ENCODE assay signal across 15 cellular contexts in genomic region chr13:102856603-102857002, GRCh38. TPM values are rescaled to one million over a fixed set of nuclear protein-coding genes. Genes with fewer than 3 reads are reported as not detected.
DNase-seq lines count a peak whose midpoint lies in the region; ATAC-seq, FAIRE-seq and TF ChIP-seq lines count a peak whose summit lies in the region.
"Had no signal": no experiment of that assay in that cellular context is flagged by ENCODE, and none has a peak within 500 bp of the region (broad histone marks: within the 10 kb centered on the region; RNA-seq: fewer than 3 reads in every experiment).

No MANE protein-coding gene starts in this region.

- no peak for ATAC-seq in natural killer cell
- no peak for ATAC-seq in natural killer cell treated with Interleukin-12 subunit alpha and Interleukin-12 subunit beta and Interleukin-15 and Interleukin-18, amount 100 ng/mL, for 72 hours
- ATAC-seq in right cardiac atrium: peak; percentile 72
- peak; percentile 57 for ATAC-seq in upper lobe of right lung
- ATAC-seq: activated CD8-positive, alpha-beta T cell treated with anti-CD3 and anti-CD28 coated beads, Interleukin-2, amount 10 ng/mL, durations not matched to agents 7 days and 5 days; activated T-helper 17 cell treated with anti-CD3 and anti-CD28 coated beads, Interleukin-2, amount 50 U/mL, for 72 hours had no signal

- intact Hi-C loops in natural killer cell (cut with micrococcal nuclease) (no loop called here), right cardiac atrium (cut with DNase I) (no loop called here), upper lobe of right lung (cut with DNase I) (no loop called here)
- intact Hi-C loops in activated CD4-positive, alpha-beta memory T cell treated with anti-CD3 and anti-CD28 coated beads for 36 hours (cut with micrococcal nuclease): no loop called here

- H3K36me3 Mint-ChIP-seq in natural killer cell: peaks cover 34% of the 10 kb centered on the region
- H3K36me3 Mint-ChIP-seq in natural killer cell treated with Interleukin-12 subunit alpha and Interleukin-12 subunit beta and Interleukin-15 and Interleukin-18, amount 100 ng/mL, for 72 hours: peaks cover 34% of the 10 kb centered on the region
- H3K36me3 Mint-ChIP-seq in activated CD4-positive, alpha-beta memory T cell treated with anti-CD3 and anti-CD28 coated beads for 36 hours: peaks cover 49% of the 10 kb centered on the region

- H3K27me3 ChIP-seq in right cardiac atrium (ENCODE audit: control insufficient read depth, insufficient read depth) (no peaks in the 10 kb centered on the region), upper lobe of right lung (no peaks in the 10 kb centered on the region)

- POLR2A ChIA-PET in activated CD4-positive, alpha-beta memory T cell treated with anti-CD3 and anti-CD28 coated beads for 36 hours (lab: Charles Lee): no interaction called here

- DNase-seq in natural killer cell: no peak
- no peak for DNase-seq in natural killer cell treated with Interleukin-12 subunit alpha and Interleukin-12 subunit beta and Interleukin-15 and Interleukin-18, amount 100 ng/mL, for 72 hours (ENCODE audit: low spot score)
- DNase-seq in astrocyte of the spinal cord (ENCODE audit: low read depth, low spot score): peak; percentile 13
- peak; percentile 53 to 72 (median 66) for DNase-seq in right cardiac atrium
- peak; percentile 67 for DNase-seq in upper lobe of right lung
- no peak for DNase-seq in RCC 7860 (ENCODE audit: low spot score)
- no peak for DNase-seq in NCI-H345 treated with DMSO at 0.1 percent for 48 hours (lab: John Stamatoyannopoulos, UW; ENCODE audit: unreplicated experiment)
- DNase-seq in activated CD4-positive, alpha-beta memory T cell treated with anti-CD3 and anti-CD28 coated beads for 36 hours: no peak
- DNase-seq: activated CD8-positive, alpha-beta T cell treated with anti-CD3 and anti-CD28 coated beads, Interleukin-2, amount 10 ng/mL, durations not matched to agents 7 days and 5 days; islet precursor cell; NCI-H1436; NCI-H446 treated with DMSO at 0.1 percent for 48 hours; stimulated activated CD4-positive, alpha-beta T cell treated with anti-CD3 and anti-CD28 coated beads, Interleukin-15, amount 100 ng/mL, for 24 hours had no signal

- TF ChIP-seq CTCF in natural killer cell (IDR thresholded peaks at IDR 0.05): no peak
- no peak for TF ChIP-seq CTCF in astrocyte of the spinal cord (IDR thresholded peaks at IDR 0.05; ENCODE audit: low read depth, low read length)
- no peak for TF ChIP-seq CTCF in upper lobe of right lung (IDR thresholded peaks at IDR 0.05)

- no peaks in the 10 kb centered on the region for H3K27me3 Mint-ChIP-seq in natural killer cell (ENCODE audit: low read depth in 2 of 2)
- no peaks in the 10 kb centered on the region for H3K27me3 Mint-ChIP-seq in natural killer cell treated with Interleukin-12 subunit alpha and Interleukin-12 subunit beta and Interleukin-15 and Interleukin-18, amount 100 ng/mL, for 72 hours
- H3K27me3 Mint-ChIP-seq in activated CD4-positive, alpha-beta memory T cell treated with anti-CD3 and anti-CD28 coated beads for 36 hours: no peaks in the 10 kb centered on the region
- H3K27me3 Mint-ChIP-seq: activated T-helper 17 cell treated with anti-CD3 and anti-CD28 coated beads, Interleukin-2, amount 50 U/mL, for 72 hours; progenitor cell of endocrine pancreas had no signal

- CTCF ChIA-PET in activated CD4-positive, alpha-beta memory T cell treated with anti-CD3 and anti-CD28 coated beads for 36 hours (lab: Charles Lee): interaction anchor here (1.6 kb wide), 1 partner anchor 14 kb away, joined by 6 read pairs; no protein-coding TSS in a partner anchor

- no peak overlapping the region for H3K4me3 Mint-ChIP-seq in natural killer cell
- no peak overlapping the region for H3K4me3 Mint-ChIP-seq in natural killer cell treated with Interleukin-12 subunit alpha and Interleukin-12 subunit beta and Interleukin-15 and Interleukin-18, amount 100 ng/mL, for 72 hours
- H3K4me3 Mint-ChIP-seq in activated CD4-positive, alpha-beta memory T cell treated with anti-CD3 and anti-CD28 coated beads for 36 hours: no peak overlapping the region
- H3K4me3 Mint-ChIP-seq: activated CD8-positive, alpha-beta T cell treated with anti-CD3 and anti-CD28 coated beads, Interleukin-2, amount 10 ng/mL, durations not matched to agents 7 days and 5 days; activated T-helper 17 cell treated with anti-CD3 and anti-CD28 coated beads, Interleukin-2, amount 50 U/mL, for 72 hours had no signal

- peaks cover 99% of the 10 kb centered on the region for H3K36me3 ChIP-seq in upper lobe of right lung

- H3K9me3 ChIP-seq in right cardiac atrium (ENCODE audit: control insufficient read depth, low read length) (no peaks in the 10 kb centered on the region), upper lobe of right lung (no peaks in the 10 kb centered on the region)

- in situ Hi-C loops in astrocyte of the spinal cord (cut with HindIII; ENCODE audit: low sequenced_read_pairs): no loop called here

- 37% methylated on average over 5 of the region's 5 CpGs for WGBS in right cardiac atrium

- no peaks in the 10 kb centered on the region for H3K9me3 Mint-ChIP-seq in natural killer cell
- no peaks in the 10 kb centered on the region for H3K9me3 Mint-ChIP-seq in natural killer cell treated with Interleukin-12 subunit alpha and Interleukin-12 subunit beta and Interleukin-15 and Interleukin-18, amount 100 ng/mL, for 72 hours
- H3K9me3 Mint-ChIP-seq in activated CD4-positive, alpha-beta memory T cell treated with anti-CD3 and anti-CD28 coated beads for 36 hours: no peaks in the 10 kb centered on the region
- H3K9me3 Mint-ChIP-seq: activated T-helper 17 cell treated with anti-CD3 and anti-CD28 coated beads, Interleukin-2, amount 50 U/mL, for 72 hours had no signal

- peak overlapping the region; percentile 43 to 45 for H3K27ac Mint-ChIP-seq in natural killer cell
- H3K27ac Mint-ChIP-seq in natural killer cell treated with Interleukin-12 subunit alpha and Interleukin-12 subunit beta and Interleukin-15 and Interleukin-18, amount 100 ng/mL, for 72 hours: no peak overlapping the region
- no peak overlapping the region for H3K27ac Mint-ChIP-seq in activated CD4-positive, alpha-beta memory T cell treated with anti-CD3 and anti-CD28 coated beads for 36 hours
- H3K27ac Mint-ChIP-seq: activated CD8-positive, alpha-beta T cell treated with anti-CD3 and anti-CD28 coated beads, Interleukin-2, amount 10 ng/mL, durations not matched to agents 7 days and 5 days; progenitor cell of endocrine pancreas had no signal

- H3K4me1 Mint-ChIP-seq in natural killer cell: peaks cover 33 to 42% of the 10 kb centered on the region in 2 donors
- peaks cover 26 to 33% of the 10 kb centered on the region in 2 donors for H3K4me1 Mint-ChIP-seq in natural killer cell treated with Interleukin-12 subunit alpha and Interleukin-12 subunit beta and Interleukin-15 and Interleukin-18, amount 100 ng/mL, for 72 hours (ENCODE audit: low read depth in 2 of 2)
- peaks cover 16% of the 10 kb centered on the region for H3K4me1 Mint-ChIP-seq in activated CD4-positive, alpha-beta memory T cell treated with anti-CD3 and anti-CD28 coated beads for 36 hours (ENCODE audit: low read depth)

- H3K4me3 ChIP-seq in astrocyte of the spinal cord (ENCODE audit: low read depth, low read length): no peak overlapping the region
- H3K4me3 ChIP-seq in right cardiac atrium (ENCODE audit: low read length): no peak overlapping the region
- H3K4me3 ChIP-seq in upper lobe of right lung: no peak overlapping the region

- no peak for FAIRE-seq in RCC 7860 (lab: Jason Lieb, UNC)

- H3K4me1 ChIP-seq in right cardiac atrium (ENCODE audit: control insufficient read depth, insufficient read depth, low read length) (no peaks in the 10 kb centered on the region), upper lobe of right lung (no peaks in the 10 kb centered on the region)

- H3K27ac ChIP-seq in right cardiac atrium (ENCODE audit: low read length) (no peak overlapping the region), upper lobe of right lung (no peak overlapping the region)

RNA-seq across cellular contexts. Expression of gene ERCC5, which starts 10.8 kb away (rescaled TPM):
- 100 to 1,000 TPM; 110 to 127 (median 126) TPM for total RNA-seq in natural killer cell
- total RNA-seq in natural killer cell treated with Interleukin-12 subunit alpha and Interleukin-12 subunit beta and Interleukin-15 and Interleukin-18, amount 100 ng/mL, for 72 hours: 10 to 100 TPM; 66.5 to 71.0 TPM
- 10 to 100 TPM; 28.6 to 34.4 (median 30.6) TPM for total RNA-seq in right cardiac atrium
- polyA plus RNA-seq in right cardiac atrium: 28.4 TPM
- total RNA-seq in upper lobe of right lung: 50.7 TPM
- 10 to 100 TPM; 53.6 to 63.5 TPM for total RNA-seq in activated CD4-positive, alpha-beta memory T cell treated with anti-CD3 and anti-CD28 coated beads for 36 hours

RNA-seq across cellular contexts. Expression of gene BIVM, which starts 57.7 kb away (rescaled TPM):
- total RNA-seq in natural killer cell: 10 to 100 TPM; 16.7 to 31.6 (median 21.2) TPM
- 10 to 100 TPM; 14.5 to 23.4 TPM for total RNA-seq in natural killer cell treated with Interleukin-12 subunit alpha and Interleukin-12 subunit beta and Interleukin-15 and Interleukin-18, amount 100 ng/mL, for 72 hours
- 10 to 100 TPM; 25.5 to 43.2 (median 40.2) TPM for total RNA-seq in right cardiac atrium
- polyA plus RNA-seq in right cardiac atrium: 22.7 TPM
- 16.1 TPM for total RNA-seq in upper lobe of right lung
- total RNA-seq in activated CD4-positive, alpha-beta memory T cell treated with anti-CD3 and anti-CD28 coated beads for 36 hours: 10 to 100 TPM; 13.3 to 15.7 TPM

RNA-seq across cellular contexts. Expression of gene POGLUT2, which starts 57.8 kb away (rescaled TPM):
- total RNA-seq in natural killer cell: 1 to 10 TPM in 1 of 3 donors, under 1 TPM in 2; 0.28 to 5.1 (median 0.53) TPM
- total RNA-seq in natural killer cell treated with Interleukin-12 subunit alpha and Interleukin-12 subunit beta and Interleukin-15 and Interleukin-18, amount 100 ng/mL, for 72 hours: 1 to 10 TPM; 5.4 to 5.5 TPM
- total RNA-seq in right cardiac atrium: 1 to 10 TPM; 2.7 to 5.5 (median 4.8) TPM
- polyA plus RNA-seq in right cardiac atrium: 3.6 TPM
- 5.1 TPM for total RNA-seq in upper lobe of right lung
- total RNA-seq in activated CD4-positive, alpha-beta memory T cell treated with anti-CD3 and anti-CD28 coated beads for 36 hours: 1 to 10 TPM; 4.4 to 4.9 TPM

Comparison
In these comparisons a context has a peak if more than half of its experiments do, and no peak if none do; other contexts are left out.
1. H3K27ac Mint-ChIP-seq: peak in natural killer cell (2 of 2); none in natural killer cell treated with Interleukin-12 subunit alpha and Interleukin-12 subunit beta and Interleukin-15 and Interleukin-18, amount 100 ng/mL, for 72 hours (0 of 2) and activated CD4-positive, alpha-beta memory T cell treated with anti-CD3 and anti-CD28 coated beads for 36 hours (single experiment).
2. ATAC-seq: peak in right cardiac atrium (2 of 2) and upper lobe of right lung (single experiment); none in natural killer cell (0 of 3) and natural killer cell treated with Interleukin-12 subunit alpha and Interleukin-12 subunit beta and Interleukin-15 and Interleukin-18, amount 100 ng/mL, for 72 hours (0 of 2).
3. DNase-seq: peak in astrocyte of the spinal cord (single experiment), right cardiac atrium (3 of 3) and upper lobe of right lung (single experiment); none in natural killer cell (single experiment), natural killer cell treated with Interleukin-12 subunit alpha and Interleukin-12 subunit beta and Interleukin-15 and Interleukin-18, amount 100 ng/mL, for 72 hours (single experiment), RCC 7860 (single experiment), NCI-H345 treated with DMSO at 0.1 percent for 48 hours (single experiment) and activated CD4-positive, alpha-beta memory T cell treated with anti-CD3 and anti-CD28 coated beads for 36 hours (single experiment).